12 cellular contexts compared by ENCODE assay signal in the genomic region with DNA sequence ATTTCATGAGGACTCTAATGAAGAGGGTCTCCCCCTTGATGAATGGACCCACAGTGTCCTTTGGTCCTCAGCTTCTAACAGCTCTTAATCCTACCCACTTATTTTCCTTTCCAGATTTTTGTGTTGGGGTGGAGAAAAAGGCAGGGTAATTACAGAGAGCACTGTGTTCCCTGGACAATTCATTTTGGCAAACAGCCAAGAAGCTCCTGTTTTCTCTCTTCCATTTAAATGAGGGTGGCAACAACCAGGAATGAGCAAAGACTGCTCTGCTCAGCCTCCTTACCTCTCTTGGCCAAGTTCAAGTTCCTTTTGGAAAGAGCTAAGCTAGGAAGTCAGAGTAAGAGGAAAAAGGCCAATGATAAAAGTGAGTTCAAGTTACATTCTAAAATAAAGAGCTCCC. TPM values are rescaled to one million over a fixed set of nuclear protein-coding genes. Genes with fewer than 3 reads are reported as not detected.
A peak's percentile ranks its signal among the peaks of the same experiment; 100 is the strongest.
DNase-seq lines count a peak whose midpoint lies in the region; ATAC-seq and TF ChIP-seq lines count a peak whose summit lies in the region.
"Had no signal": no experiment of that assay in that cellular context is flagged by ENCODE, and none has a peak within 500 bp of the region (broad histone marks: within the 10 kb centered on the region; RNA-seq: fewer than 3 reads in every experiment).

No MANE protein-coding gene starts in this region.

- peaks cover 0 to 54% of the 10 kb centered on the region in 2 donors for H3K36me3 ChIP-seq in gastroesophageal sphincter
- peaks cover 14 to 60% (median 54%) of the 10 kb centered on the region in 4 donors for H3K36me3 ChIP-seq in stomach
- peaks cover 43% of the 10 kb centered on the region for H3K36me3 ChIP-seq in endodermal cell (ENCODE audit: control insufficient read depth, insufficient read depth, low read length)

- TF ChIP-seq EP300 in gastroesophageal sphincter (IDR thresholded peaks at IDR 0.05), result no peak
- no peak for TF ChIP-seq EP300 in stomach (IDR thresholded peaks at IDR 0.05)

- H3K4me1 Mint-ChIP-seq in endodermal cell, result peaks cover 4% of the 10 kb centered on the region

- DNase-seq in NCI-H510A treated with DMSO at 0.1 percent for 48 hours (lab: John Stamatoyannopoulos, UW), result peak; percentile 52
- no peak for DNase-seq in NCI-H510A (lab: John Stamatoyannopoulos, UW)
- peak; percentile 85 for DNase-seq in NCI-H69 (lab: John Stamatoyannopoulos, UW)
- DNase-seq in stomach, result no peak
- no peak for DNase-seq in posterior cingulate gyrus
- no peak for DNase-seq in endodermal cell
- DNase-seq: activated CD4-positive, alpha-beta T cell treated with anti-CD3 and anti-CD28 coated beads, Interleukin-2, amount 10 ng/mL, durations not matched to agents 7 days and 5 days; NCI-H226 had no signal

- H3K4me3 ChIP-seq in gastroesophageal sphincter, result no peak overlapping the region
- H3K4me3 ChIP-seq in stomach, result no peak overlapping the region
- no peak overlapping the region for H3K4me3 ChIP-seq in endodermal cell (ENCODE audit: low read length)

- H3K27ac Mint-ChIP-seq in endodermal cell, result no peak overlapping the region
- H3K27ac Mint-ChIP-seq: activated CD4-positive, alpha-beta T cell treated with anti-CD3 and anti-CD28 coated beads, Interleukin-2, amount 10 ng/mL, durations not matched to agents 7 days and 5 days; activated naive CD8-positive, alpha-beta T cell had no signal

- H3K36me3 Mint-ChIP-seq in endodermal cell (ENCODE audit: low read depth), result peaks cover 22% of the 10 kb centered on the region

- no peaks in the 10 kb centered on the region for H3K27me3 Mint-ChIP-seq in endodermal cell (ENCODE audit: insufficient read depth)
- H3K27me3 Mint-ChIP-seq: activated CD4-positive, alpha-beta T cell treated with anti-CD3 and anti-CD28 coated beads, Interleukin-2, amount 10 ng/mL, durations not matched to agents 7 days and 5 days; activated naive CD8-positive, alpha-beta T cell had no signal

- intact Hi-C loops in stomach (cut with DNase I; ENCODE audit: low total_unique reads) (loop anchor here (10.0 kb wide), 1 partner anchor 107 kb away; no protein-coding TSS in a partner anchor), posterior cingulate gyrus (cut with DNase I) (no loop called here)

- H3K27ac ChIP-seq in gastroesophageal sphincter (peak overlapping the region in 2 of 4 donors; percentile 49 to 50), stomach (peak overlapping the region in 3 of 5 donors; percentile 13 to 62 (median 35)), endodermal cell (ENCODE audit: low read depth, low read length) (no peak overlapping the region)
- H3K27ac ChIP-seq: neutrophil had no signal

- peaks cover 0 to 16% (median 11%) of the 10 kb centered on the region in 3 donors for H3K4me1 ChIP-seq in gastroesophageal sphincter
- H3K4me1 ChIP-seq in stomach, result peaks cover 0 to 36% (median 19%) of the 10 kb centered on the region in 4 donors
- H3K4me1 ChIP-seq in endodermal cell (ENCODE audit: control insufficient read depth, insufficient read depth, low read length), result no peaks in the 10 kb centered on the region

- peak; percentile 35 for ATAC-seq in gastroesophageal sphincter
- ATAC-seq in HG03039 (IDR thresholded peaks at IDR 0.05; ENCODE audit: unreplicated experiment), result no peak

- no peak for TF ChIP-seq POLR2A in gastroesophageal sphincter (IDR thresholded peaks at IDR 0.05)
- TF ChIP-seq POLR2A in stomach (IDR thresholded peaks at IDR 0.05), result no peak

- H3K27me3 ChIP-seq in gastroesophageal sphincter (no peaks in the 10 kb centered on the region), stomach (no peaks in the 10 kb centered on the region), endodermal cell (ENCODE audit: control insufficient read depth, insufficient read depth, low read length, poor library complexity, severe bottlenecking) (no peaks in the 10 kb centered on the region)
- H3K27me3 ChIP-seq: neutrophil had no signal

- no peaks in the 10 kb centered on the region for H3K9me3 ChIP-seq in gastroesophageal sphincter
- H3K9me3 ChIP-seq in stomach, result no peaks in the 10 kb centered on the region
- no peaks in the 10 kb centered on the region for H3K9me3 ChIP-seq in endodermal cell (ENCODE audit: control insufficient read depth, low read length)
- H3K9me3 ChIP-seq: neutrophil had no signal

- H3K9me3 Mint-ChIP-seq in endodermal cell, result no peaks in the 10 kb centered on the region
- H3K9me3 Mint-ChIP-seq: activated CD4-positive, alpha-beta T cell treated with anti-CD3 and anti-CD28 coated beads, Interleukin-2, amount 10 ng/mL, durations not matched to agents 7 days and 5 days had no signal

- H3K9ac ChIP-seq in endodermal cell (ENCODE audit: extremely low read depth, low read length, poor library complexity, severe bottlenecking), result no peak overlapping the region

- TF ChIP-seq CTCF in gastroesophageal sphincter (IDR thresholded peaks at IDR 0.05) (no peak), stomach (IDR thresholded peaks at IDR 0.05) (no peak), endodermal cell (conservative IDR thresholded peaks at IDR 0.05) (no peak)

- no peak overlapping the region for H3K4me3 Mint-ChIP-seq in endodermal cell
- H3K4me3 Mint-ChIP-seq: activated CD4-positive, alpha-beta T cell treated with anti-CD3 and anti-CD28 coated beads, Interleukin-2, amount 10 ng/mL, durations not matched to agents 7 days and 5 days; activated naive CD8-positive, alpha-beta T cell had no signal

RNA-seq across cellular contexts. Expression of gene XKR8, which starts 11.9 kb away (rescaled TPM):
- total RNA-seq in gastroesophageal sphincter (1 to 10 TPM; 3.7 to 8.9 (median 5.1) TPM), stomach (10 to 100 TPM in 2 of 5 donors, 1 to 10 TPM in 2, under 1 TPM in 1; 0.58 to 33.9 (median 4.9) TPM), endodermal cell (10 to 100 TPM; 17.5 to 17.7 TPM)
- polyA plus RNA-seq in stomach, result 1 to 10 TPM; 5.2 to 5.7 (median 5.3) TPM
- polyA plus RNA-seq in endodermal cell (2013, experiment 1 of 2), result 11.0 TPM
- 10.3 TPM for polyA plus RNA-seq in endodermal cell (2013, experiment 2 of 2)

RNA-seq across cellular contexts. Expression of gene SMPDL3B, which starts 36.9 kb away (rescaled TPM):
- total RNA-seq in gastroesophageal sphincter (1 to 10 TPM in 1 of 4 donors, under 1 TPM in 1, not detected in 2; 0.31 to 1.1 TPM), stomach (10 to 100 TPM in 2 of 5 donors, 1 to 10 TPM in 1, under 1 TPM in 1, not detected in 1; 0.89 to 73.6 (median 12.7) TPM), endodermal cell (10 to 100 TPM; 10.1 to 11.8 TPM)
- 10 to 100 TPM in 1 of 3 donors, 1 to 10 TPM in 2; 2.9 to 17.9 (median 8.0) TPM for polyA plus RNA-seq in stomach
- 4.8 TPM for polyA plus RNA-seq in endodermal cell (2013, experiment 1 of 2)
- 2.7 TPM for polyA plus RNA-seq in endodermal cell (2013, experiment 2 of 2)

RNA-seq across cellular contexts. Expression of gene RPA2, which starts 57.3 kb away (rescaled TPM):
- total RNA-seq in gastroesophageal sphincter (10 to 100 TPM; 21.3 to 26.5 (median 22.0) TPM), stomach (10 to 100 TPM in 2 of 5 donors, 1 to 10 TPM in 2, under 1 TPM in 1; 0.58 to 44.4 (median 4.0) TPM), endodermal cell (10 to 100 TPM; 43.5 to 60.0 TPM)
- polyA plus RNA-seq in stomach, result 10 to 100 TPM; 21.9 to 37.6 (median 29.1) TPM
- polyA plus RNA-seq in endodermal cell (2013, experiment 1 of 2), result 63.8 TPM
- 61.1 TPM for polyA plus RNA-seq in endodermal cell (2013, experiment 2 of 2)

Comparison
In these comparisons a context has a peak if more than half of its experiments do, and no peak if none do; other contexts are left out.
1. DNase-seq: peak in NCI-H510A treated with DMSO at 0.1 percent for 48 hours (single experiment) and NCI-H69 (single experiment); none in NCI-H510A (single experiment), stomach (single experiment), posterior cingulate gyrus (0 of 10) and endodermal cell (single experiment).